ENCODE assay signal across 21 cellular contexts in the genomic region with DNA sequence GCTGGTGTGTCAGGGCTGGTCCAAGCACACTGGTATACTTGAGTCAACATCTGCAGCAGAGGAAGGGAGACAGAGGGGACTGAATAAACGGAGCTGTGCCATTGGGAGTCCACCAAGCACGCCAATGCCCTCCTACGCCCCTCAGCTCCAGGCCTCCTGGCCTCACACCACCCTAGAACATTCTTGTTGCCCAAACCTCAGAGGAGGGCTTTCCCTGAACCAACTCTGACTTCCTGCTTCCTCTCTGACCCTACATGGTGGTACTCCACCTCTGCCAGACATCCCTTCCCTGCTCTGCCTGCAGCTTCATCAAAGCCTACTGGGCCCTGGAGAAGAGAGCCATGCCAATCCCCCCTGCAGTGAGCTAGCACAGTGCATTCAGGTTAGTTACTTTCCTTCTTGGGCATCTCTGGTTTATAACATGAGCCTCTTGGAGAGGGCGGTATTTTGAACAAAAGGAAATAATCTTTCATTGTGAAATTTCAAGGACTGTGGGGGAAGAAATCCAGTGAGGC. TPM values are rescaled to one million over a fixed set of nuclear protein-coding genes. Genes with fewer than 3 reads are reported as not detected.
DNase-seq lines count a peak whose midpoint lies in the region; TF ChIP-seq lines count a peak whose summit lies in the region.
"Had no signal": no experiment of that assay in that cellular context is flagged by ENCODE, and none has a peak within 500 bp of the region (broad histone marks: within the 10 kb centered on the region; RNA-seq: fewer than 3 reads in every experiment).

No MANE protein-coding gene starts in this region.

- H3K27ac ChIP-seq in sigmoid colon = no peak overlapping the region
- H3K27ac ChIP-seq: BLaER1 treated with 17β-estradiol and CSF1 and Interleukin-3, amounts not matched to agents 10 nM and 100 nM had no signal

- no peaks in the 10 kb centered on the region for H3K4me1 ChIP-seq in sigmoid colon
- H3K4me1 ChIP-seq: Caco-2 had no signal

- 87 to 89% methylated on average over 4 of the region's 4 CpGs for WGBS in sigmoid colon, 2 donors

- DNase-seq in activated effector memory CD4-positive, alpha-beta T cell treated with anti-CD3 and anti-CD28 coated beads, Interleukin-2, amount 50 U/mL, for 16 hours = peak; percentile 14
- DNase-seq in activated effector memory CD4-positive, alpha-beta T cell treated with Interleukin-2 at 50 U/mL for 16 hours = no peak
- peak; percentile 28 for DNase-seq in islet precursor cell
- peak; percentile 32 for DNase-seq in sigmoid colon
- no peak for DNase-seq in occipital lobe (lab: John Stamatoyannopoulos, UW)
- no peak for DNase-seq in activated CD4-positive, alpha-beta T cell treated with anti-CD3 and anti-CD28 coated beads for 1 hour
- no peak for DNase-seq in glomerular visceral epithelial cell (ENCODE audit: extremely low spot score)
- DNase-seq: 8988T; Caco-2; CD4-positive, alpha-beta memory T cell; DMS 273 treated with DMSO at 0.1 percent for 48 hours; DMS79 treated with DMSO at 0.1 percent for 48 hours; HFFc6; NCI-H1417; NCI-H1694 treated with DMSO at 0.1 percent for 48 hours; NCI-H2081 treated with DMSO at 0.1 percent for 48 hours; NCI-H2171 treated with DMSO at 0.1 percent for 48 hours; NCI-H524 treated with DMSO at 0.1 percent for 48 hours had no signal

- no peak overlapping the region for H3K4me3 ChIP-seq in sigmoid colon
- H3K4me3 ChIP-seq: BLaER1 treated with 17β-estradiol and CSF1 and Interleukin-3, amounts not matched to agents 10 nM and 100 nM had no signal

- H3K36me3 ChIP-seq in sigmoid colon = no peaks in the 10 kb centered on the region
- H3K36me3 ChIP-seq: BLaER1 treated with 17β-estradiol and CSF1 and Interleukin-3, amounts not matched to agents 10 nM and 100 nM had no signal

- no peaks in the 10 kb centered on the region for H3K27me3 ChIP-seq in sigmoid colon
- H3K27me3 ChIP-seq: BLaER1 treated with 17β-estradiol and CSF1 and Interleukin-3, amounts not matched to agents 10 nM and 100 nM had no signal

- intact Hi-C loops in sigmoid colon (cut with DNase I) = no loop called here

- TF ChIP-seq CTCF in sigmoid colon (IDR thresholded peaks at IDR 0.05) = no peak

- no peaks in the 10 kb centered on the region for H3K9me3 ChIP-seq in sigmoid colon
- H3K9me3 ChIP-seq: BLaER1 treated with 17β-estradiol and CSF1 and Interleukin-3, amounts not matched to agents 10 nM and 100 nM; Caco-2 had no signal

- no peak for TF ChIP-seq POLR2A in sigmoid colon (IDR thresholded peaks at IDR 0.05)

- TF ChIP-seq EP300 in sigmoid colon (IDR thresholded peaks at IDR 0.05) = no peak

RNA-seq across cellular contexts. Expression of gene ZBTB7C, which starts 54.4 kb away (rescaled TPM):
- total RNA-seq in sigmoid colon = 1 to 10 TPM in 1 of 4 donors, under 1 TPM in 3; 0.41 to 1.7 (median 0.60) TPM
- polyA plus RNA-seq in sigmoid colon = 10 to 100 TPM; 16.9 to 18.6 (median 18.5) TPM
- 0.78 TPM for total RNA-seq in occipital lobe
- total RNA-seq: CD4-positive, alpha-beta memory T cell; HFFc6; M059J had no signal
- polyA plus RNA-seq: IgD-negative memory B cell had no signal

Comparison
In these comparisons a context has a peak if more than half of its experiments do, and no peak if none do; other contexts are left out.
1. DNase-seq: peak in activated effector memory CD4-positive, alpha-beta T cell treated with anti-CD3 and anti-CD28 coated beads, Interleukin-2, amount 50 U/mL, for 16 hours (single experiment), islet precursor cell (single experiment) and sigmoid colon (single experiment); none in activated effector memory CD4-positive, alpha-beta T cell treated with Interleukin-2 at 50 U/mL for 16 hours (single experiment), occipital lobe (single experiment), activated CD4-positive, alpha-beta T cell treated with anti-CD3 and anti-CD28 coated beads for 1 hour (single experiment) and glomerular visceral epithelial cell (single experiment).